In genomic region chr13:52851153-52851962, GRCh38 we compare ENCODE assay signal across 1 cellular context.
A peak's percentile ranks its signal among the peaks of the same experiment; 100 is the strongest.
TF ChIP-seq lines count a peak whose summit lies in the region.

No MANE protein-coding gene starts in this region.

TF ChIP-seq in WTC11, 78 proteins besides CTCF, POLR2A, EP300 and RAD21 (continued from another document):
- TF ChIP-seq USF2 (CRISPR knock-in tag; IDR thresholded peaks at IDR 0.05): peak; percentile 93
- TF ChIP-seq ARID4B (CRISPR knock-in tag; IDR thresholded peaks at IDR 0.05; ENCODE audit: borderline replicate concordance): 0 out of 2 replicates have a peak, but pooled peaks have one; percentile 36
- no peak for TF ChIP-seq SMAD4 (CRISPR knock-in tag; IDR thresholded peaks at IDR 0.05)
TF ChIP-seq in WTC11: peak in this region for 7.
